1 cellular context compared by ENCODE assay signal in genomic region chr15:78448441-78449219, GRCh38.
TF ChIP-seq lines count a peak whose summit lies in the region.

No MANE protein-coding gene starts in this region.

TF ChIP-seq in WTC11, 78 proteins besides CTCF, POLR2A, EP300 and RAD21 (continued from another document):
- TF ChIP-seq PREB (CRISPR knock-in tag; IDR thresholded peaks at IDR 0.05; ENCODE audit: borderline replicate concordance), result no peak
- TF ChIP-seq FOXJ3 (CRISPR knock-in tag; IDR thresholded peaks at IDR 0.05; ENCODE audit: borderline replicate concordance), result no peak
- no peak for TF ChIP-seq E2F1 (CRISPR knock-in tag; IDR thresholded peaks at IDR 0.05)
- TF ChIP-seq ERG (CRISPR knock-in tag; IDR thresholded peaks at IDR 0.05), result no peak
- TF ChIP-seq FOXK1 (CRISPR knock-in tag; IDR thresholded peaks at IDR 0.05), result no peak
- TF ChIP-seq ZNF121 (CRISPR knock-in tag; IDR thresholded peaks at IDR 0.05), result no peak
- no peak for TF ChIP-seq FOXP1 (CRISPR knock-in tag; IDR thresholded peaks at IDR 0.05; ENCODE audit: borderline replicate concordance)
- TF ChIP-seq SOX15 (CRISPR knock-in tag; IDR thresholded peaks at IDR 0.05), result no peak
- no peak for TF ChIP-seq CBFB (CRISPR knock-in tag; IDR thresholded peaks at IDR 0.05; ENCODE audit: low read depth)
- no peak for TF ChIP-seq HMGA2 (CRISPR knock-in tag; IDR thresholded peaks at IDR 0.05)
